ENCODE assay signal across 9 cellular contexts in genomic region chr14:54220122-54220691, GRCh38.
DNase-seq lines count a peak whose midpoint lies in the region; ATAC-seq and TF ChIP-seq lines count a peak whose summit lies in the region.
"Had no signal": no experiment of that assay in that cellular context is flagged by ENCODE, and none has a peak within 500 bp of the region (broad histone marks: within the 10 kb centered on the region; RNA-seq: fewer than 3 reads in every experiment).

No MANE protein-coding gene starts in this region.

- CTCF ChIA-PET in activated CD4-positive, alpha-beta T cell treated with anti-CD3 and anti-CD28 coated beads for 36 hours (lab: Charles Lee): interaction anchor here (0.6 to 0.7 kb wide), 3 partner anchors 109 to 680 kb away, joined by 3 to 4 read pairs (median 3); no protein-coding TSS in a partner anchor

- no peak overlapping the region for H2BK15ac ChIP-seq in mesendoderm (replicated peaks; ENCODE audit: low read depth)

- peak overlapping the region; percentile 28 for H3K4me3 Mint-ChIP-seq in activated CD4-positive, alpha-beta T cell treated with anti-CD3 and anti-CD28 coated beads for 36 hours
- peak overlapping the region; percentile 57 for H3K4me3 Mint-ChIP-seq in endodermal cell
- H3K4me3 Mint-ChIP-seq: activated T-helper 1 cell treated with anti-CD3 and anti-CD28 coated beads, Interleukin-12 subunit alpha, Interleukin-12 subunit beta, Interleukin-2, Interleukin-4 antibody, amounts not matched to agents 30 ng/mL and 10 ng/mL and 1 ng/mL, durations not matched to agents 14 hours and 24 hours and 36 hours had no signal

- H3K27me3 Mint-ChIP-seq in activated CD4-positive, alpha-beta T cell treated with anti-CD3 and anti-CD28 coated beads for 36 hours: peaks cover 60% of the 10 kb centered on the region
- peaks cover 62% of the 10 kb centered on the region for H3K27me3 Mint-ChIP-seq in endodermal cell (ENCODE audit: insufficient read depth)

- peak overlapping the region; percentile 0 for H3K27ac ChIP-seq in endodermal cell (ENCODE audit: low read depth, low read length)
- no peak overlapping the region for H3K27ac ChIP-seq in mesendoderm (ENCODE audit: low read depth, low read length)
- H3K27ac ChIP-seq in tibial nerve: peak overlapping the region in 1 of 4 donors; percentile 42

- H2BK120ac ChIP-seq in mesendoderm (ENCODE audit: low read depth, low read length): no peak overlapping the region

- no peak overlapping the region for H3K4ac ChIP-seq in mesendoderm (ENCODE audit: low read depth, low read length)

- H3K36me3 Mint-ChIP-seq in activated CD4-positive, alpha-beta T cell treated with anti-CD3 and anti-CD28 coated beads for 36 hours (ENCODE audit: low read depth): no peaks in the 10 kb centered on the region
- no peaks in the 10 kb centered on the region for H3K36me3 Mint-ChIP-seq in endodermal cell (ENCODE audit: low read depth)

- H3K4me3 ChIP-seq in endodermal cell (ENCODE audit: low read length) (peak overlapping the region; percentile 69), mesendoderm (ENCODE audit: low read length) (peak overlapping the region; percentile 20), tibial nerve (peak overlapping the region; percentile 1 to 41 (median 22))

- H3K56ac ChIP-seq in mesendoderm (ENCODE audit: low read length): peak overlapping the region; percentile 65

- peaks cover 14% of the 10 kb centered on the region for H3K4me1 Mint-ChIP-seq in activated CD4-positive, alpha-beta T cell treated with anti-CD3 and anti-CD28 coated beads for 36 hours
- peaks cover 56% of the 10 kb centered on the region for H3K4me1 Mint-ChIP-seq in endodermal cell

- H3K79me2 ChIP-seq in mesendoderm (ENCODE audit: control insufficient read depth, insufficient read depth, low read length): no peaks in the 10 kb centered on the region

- no peaks in the 10 kb centered on the region for H3K9me3 ChIP-seq in endodermal cell (ENCODE audit: control insufficient read depth, low read length)
- H3K9me3 ChIP-seq in tibial nerve: no peaks in the 10 kb centered on the region

- no peak overlapping the region for H4K8ac ChIP-seq in mesendoderm (ENCODE audit: low read depth, low read length)

- H3K27ac Mint-ChIP-seq in activated CD4-positive, alpha-beta T cell treated with anti-CD3 and anti-CD28 coated beads for 36 hours: no peak overlapping the region
- H3K27ac Mint-ChIP-seq in endodermal cell: peak overlapping the region; percentile 31
- H3K27ac Mint-ChIP-seq: activated T-helper 1 cell treated with anti-CD3 and anti-CD28 coated beads, Interleukin-12 subunit alpha, Interleukin-12 subunit beta, Interleukin-2, Interleukin-4 antibody, amounts not matched to agents 30 ng/mL and 10 ng/mL and 1 ng/mL, durations not matched to agents 14 hours and 24 hours and 36 hours had no signal

- intact Hi-C loops in activated CD4-positive, alpha-beta T cell treated with anti-CD3 and anti-CD28 coated beads for 36 hours (cut with DNase I, micrococcal nuclease): no loop called here

- no peaks in the 10 kb centered on the region for H3K79me1 ChIP-seq in mesendoderm (ENCODE audit: low read length)

- WGBS in endodermal cell (ENCODE audit: insufficient coverage in 1 of 2, insufficient read length in 1 of 2), 2 experiments: 25 to 65% methylated on average over 12 to 26 of the region's 26 CpGs
- WGBS in mesendoderm (ENCODE audit: extremely low coverage, insufficient coverage, low lambda C conversion rate): no CpG with 5 or more reads among the region's 26 CpGs
- WGBS in tibial nerve, 2 donors: 3 to 5% methylated on average over 26 of the region's 26 CpGs

- peaks cover 17% of the 10 kb centered on the region for H3K4me1 ChIP-seq in endodermal cell (ENCODE audit: control insufficient read depth, insufficient read depth, low read length)
- peaks cover 6% of the 10 kb centered on the region for H3K4me1 ChIP-seq in mesendoderm (ENCODE audit: control insufficient read depth, low read depth, low read length)
- peaks cover 0 to 27% (median 0%) of the 10 kb centered on the region in 4 donors for H3K4me1 ChIP-seq in tibial nerve

- TF ChIP-seq POLR2A in tibial nerve (IDR thresholded peaks at IDR 0.05): no peak

- H3K9ac ChIP-seq in endodermal cell (ENCODE audit: extremely low read depth, low read length, poor library complexity, severe bottlenecking) (no peak overlapping the region), mesendoderm (ENCODE audit: low read length) (peak overlapping the region; percentile 57)

- TF ChIP-seq CTCF in endodermal cell (conservative IDR thresholded peaks at IDR 0.05): no peak
- TF ChIP-seq CTCF in tibial nerve (IDR thresholded peaks at IDR 0.05): no peak

- peaks cover 50% of the 10 kb centered on the region for H3K27me3 ChIP-seq in endodermal cell (ENCODE audit: control insufficient read depth, insufficient read depth, low read length, poor library complexity, severe bottlenecking)
- H3K27me3 ChIP-seq in mesendoderm (ENCODE audit: insufficient read depth, low read length, poor library complexity): peaks cover 6% of the 10 kb centered on the region
- H3K27me3 ChIP-seq in tibial nerve: peaks cover 0 to 21% of the 10 kb centered on the region in 2 donors

- no peak overlapping the region for H2BK5ac ChIP-seq in mesendoderm (ENCODE audit: low read length)

- no peak for ATAC-seq in activated CD4-positive, alpha-beta T cell treated with anti-CD3 and anti-CD28 coated beads for 36 hours
- ATAC-seq in GM19324 (IDR thresholded peaks at IDR 0.05; ENCODE audit: low FRiP score, unreplicated experiment): no peak

- POLR2A ChIA-PET in activated CD4-positive, alpha-beta T cell treated with anti-CD3 and anti-CD28 coated beads for 36 hours (lab: Charles Lee): no interaction called here

- TF ChIP-seq EP300 in tibial nerve (IDR thresholded peaks at IDR 0.05): no peak

- no peaks in the 10 kb centered on the region for H3K9me3 Mint-ChIP-seq in activated CD4-positive, alpha-beta T cell treated with anti-CD3 and anti-CD28 coated beads for 36 hours (ENCODE audit: low read depth)
- H3K9me3 Mint-ChIP-seq in endodermal cell: no peaks in the 10 kb centered on the region
- H3K9me3 Mint-ChIP-seq: activated T-helper 1 cell treated with anti-CD3 and anti-CD28 coated beads, Interleukin-12 subunit alpha, Interleukin-12 subunit beta, Interleukin-2, Interleukin-4 antibody, amounts not matched to agents 30 ng/mL and 10 ng/mL and 1 ng/mL, durations not matched to agents 14 hours and 24 hours and 36 hours had no signal

- H2AK5ac ChIP-seq in mesendoderm (ENCODE audit: low read length): no peak overlapping the region

- no peak overlapping the region for H4K5ac ChIP-seq in mesendoderm (ENCODE audit: low read length)

- H3K23ac ChIP-seq in mesendoderm (ENCODE audit: low read length): peak overlapping the region; percentile 31

- DNase-seq in activated CD4-positive, alpha-beta T cell treated with anti-CD3 and anti-CD28 coated beads for 36 hours: peak; percentile 4
- DNase-seq in activated CD4-positive, alpha-beta T cell treated with anti-CD3 and anti-CD28 coated beads, Interleukin-2, amount 50 U/mL, for 4 hours: no peak
- DNase-seq in endodermal cell (peak; percentile 70), mesendoderm (peak; percentile 89), tibial nerve (ENCODE audit: low spot score in 2 of 2) (no peak), superior temporal gyrus (ENCODE audit: extremely low spot score) (no peak), amniotic stem cell (lab: John Stamatoyannopoulos, UW) (no peak)

- peak overlapping the region; percentile 78 for H3K4me2 ChIP-seq in mesendoderm (ENCODE audit: low read length)

- peak overlapping the region; percentile 31 for H3K18ac ChIP-seq in mesendoderm (ENCODE audit: low read length)

- no peaks in the 10 kb centered on the region for H3K36me3 ChIP-seq in endodermal cell (ENCODE audit: control insufficient read depth, insufficient read depth, low read length)
- H3K36me3 ChIP-seq in mesendoderm (ENCODE audit: control insufficient read depth, insufficient read depth, low read length): no peaks in the 10 kb centered on the region
- H3K36me3 ChIP-seq in tibial nerve: no peaks in the 10 kb centered on the region

Comparison
In these comparisons a context has a peak if more than half of its experiments do, and no peak if none do; other contexts are left out.
1. DNase-seq: peak in activated CD4-positive, alpha-beta T cell treated with anti-CD3 and anti-CD28 coated beads for 36 hours (single experiment), endodermal cell (single experiment) and mesendoderm (single experiment); none in activated CD4-positive, alpha-beta T cell treated with anti-CD3 and anti-CD28 coated beads, Interleukin-2, amount 50 U/mL, for 4 hours (0 of 2), tibial nerve (0 of 2), superior temporal gyrus (single experiment) and amniotic stem cell (single experiment).
2. Peak in every context shown above with its lines, with median percentiles within 50 percentile points of each other: H3K4me3 ChIP-seq.